In genomic region chr4:106096454-106096853, GRCh38 we compare ENCODE assay signal across 25 cellular contexts.
DNase-seq lines count a peak whose midpoint lies in the region; ATAC-seq, FAIRE-seq and TF ChIP-seq lines count a peak whose summit lies in the region.
"Had no signal": no experiment of that assay in that cellular context is flagged by ENCODE, and none has a peak within 500 bp of the region (broad histone marks: within the 10 kb centered on the region; RNA-seq: fewer than 3 reads in every experiment).

No MANE protein-coding gene starts in this region.

- TF ChIP-seq RAD21 in H1 (IDR thresholded peaks at IDR 0.05 in 1 of 2, conservative IDR thresholded peaks at IDR 0.05 in 1 of 2; ENCODE audit: low read depth in 2 of 2, low read length in 2 of 2), result no peak

- H3K36me3 ChIP-seq in H1 (ENCODE audit: control insufficient read depth in 2 of 4, insufficient read depth in 4 of 4, low read length in 3 of 4), result peaks cover 0 to 6% (median 0%) of the 10 kb centered on the region in 4 experiments; a peak in 1 of 8 replicates
- H3K36me3 ChIP-seq in neuronal stem cell (replicated peaks in 1 of 2; ENCODE audit: control insufficient read depth in 2 of 2, insufficient read depth in 2 of 2, low read length in 2 of 2), result peaks cover 0 to 9% of the 10 kb centered on the region in 2 donors
- H3K36me3 ChIP-seq: SJSA1 had no signal

- DNase-seq in HEK293T (ENCODE audit: extremely low spot score) (peak; percentile 6), H1 (ENCODE audit: low read depth in 1 of 2, low spot score in 2 of 2) (no peak), left kidney (ENCODE audit: low read depth, low spot score) (peak; percentile 2), neuronal stem cell (ENCODE audit: low spot score) (peak; percentile 0), SHP77 treated with DMSO at 0.1 percent for 48 hours (lab: John Stamatoyannopoulos, UW) (no peak), T1000 (lab: John Stamatoyannopoulos, UW) (no peak)
- DNase-seq: C1 segment of cervical spinal cord; CD4-positive, alpha-beta memory T cell; COR-L47; DMS53; GM23248; Karpas-422; NCI-H1092; NCI-H1436 treated with DMSO at 0.1 percent for 48 hours; NCI-H187 treated with DMSO at 0.1 percent for 48 hours; NCI-H2107; NCI-H446 treated with DMSO at 0.1 percent for 48 hours; NCI-H526; PC-9 had no signal

- peak; percentile 73 for FAIRE-seq in H1 (lab: Jason Lieb, UNC)
- FAIRE-seq: GM12878, HepG2 had no signal

- no peak overlapping the region for H4K8ac ChIP-seq in H1 (ENCODE audit: extremely low read depth, insufficient read depth, low read length)
- H4K8ac ChIP-seq in neuronal stem cell (ENCODE audit: low read depth, low read length), result no peak overlapping the region

- no peak for TF ChIP-seq EP300 in H1 (IDR thresholded peaks at IDR 0.05; ENCODE audit: borderline replicate concordance in 1 of 2, low read depth in 2 of 2, low read length in 2 of 2)

- no peaks in the 10 kb centered on the region for H4K20me1 ChIP-seq in H1 (replicated peaks in 1 of 2; ENCODE audit: control insufficient read depth in 1 of 2, insufficient read depth in 2 of 2, low read length in 2 of 2)

- H2BK120ac ChIP-seq in H1 (replicated peaks; ENCODE audit: low read depth, low read length) (no peak overlapping the region), neuronal stem cell (ENCODE audit: low read depth, low read length) (no peak overlapping the region)

- H3K23ac ChIP-seq in H1 (ENCODE audit: insufficient read length) (no peak overlapping the region), neuronal stem cell (ENCODE audit: low read depth, low read length, poor library complexity) (no peak overlapping the region)

- H3K56ac ChIP-seq in H1 (replicated peaks; ENCODE audit: insufficient read length, low read depth, low read length), result no peak overlapping the region

- no peaks in the 10 kb centered on the region for H3K27me3 ChIP-seq in H1 (replicated peaks in 1 of 4; ENCODE audit: control insufficient read depth in 3 of 4, extremely low read depth in 1 of 4, insufficient read depth in 3 of 4, low read length in 3 of 4)
- H3K27me3 ChIP-seq in neuronal stem cell (ENCODE audit: control insufficient read depth in 3 of 3, insufficient read depth in 3 of 3, low read depth in 1 of 3, low read length in 3 of 3), result no peaks in the 10 kb centered on the region
- H3K27me3 ChIP-seq: SJSA1 had no signal

- H3K79me2 ChIP-seq in H1 (ENCODE audit: control insufficient read depth in 1 of 2, insufficient read depth in 2 of 2, low read length in 2 of 2), result no peaks in the 10 kb centered on the region

- no peak overlapping the region for H4K5ac ChIP-seq in H1 (ENCODE audit: insufficient read length, low read depth, low read length)

- H2BK12ac ChIP-seq in H1 (ENCODE audit: low read depth, low read length), result no peak overlapping the region
- H2BK12ac ChIP-seq in neuronal stem cell (ENCODE audit: low read length), result no peak overlapping the region

- H3K4me2 ChIP-seq in H1 (ENCODE audit: insufficient read depth in 1 of 2, low read depth in 2 of 2, low read length in 2 of 2) (no peak overlapping the region), neuronal stem cell (ENCODE audit: insufficient read depth, low read length, poor library complexity, severe bottlenecking) (no peak overlapping the region)
- H3K4me2 ChIP-seq: PC-9 had no signal

- no peak for ATAC-seq in HG03095 (IDR thresholded peaks at IDR 0.05; ENCODE audit: unreplicated experiment)
- ATAC-seq: GM12878, HCT116, HepG2, Right ventricle myocardium inferior had no signal

- H4K91ac ChIP-seq in H1 (replicated peaks; ENCODE audit: insufficient read length, low read length), result no peak overlapping the region
- no peak overlapping the region for H4K91ac ChIP-seq in neuronal stem cell (ENCODE audit: low read depth, low read length, poor library complexity)

- H2BK15ac ChIP-seq in H1 (ENCODE audit: low read length) (no peak overlapping the region), neuronal stem cell (ENCODE audit: low read length) (no peak overlapping the region)

- H3K79me1 ChIP-seq in H1 (ENCODE audit: low read depth, low read length) (no peaks in the 10 kb centered on the region), neuronal stem cell (ENCODE audit: low read depth, low read length) (peaks cover 2% of the 10 kb centered on the region)

- H2BK5ac ChIP-seq in H1 (ENCODE audit: low read depth, low read length) (no peak overlapping the region), neuronal stem cell (ENCODE audit: low read length) (no peak overlapping the region)

- H3K4me1 ChIP-seq in H1 (replicated peaks in 1 of 4; ENCODE audit: control insufficient read depth in 3 of 4, insufficient read depth in 4 of 4, low read length in 3 of 4) (peaks cover 0 to 3% (median 0%) of the 10 kb centered on the region in 4 experiments; a peak in 3 of 7 replicates), neuronal stem cell (ENCODE audit: control insufficient read depth in 2 of 2, insufficient read depth in 1 of 2, low read depth in 1 of 2, low read length in 2 of 2) (peaks cover 0 to 2% of the 10 kb centered on the region in 2 donors)
- H3K4me1 ChIP-seq: SJSA1 had no signal

- H2AFZ ChIP-seq in H1 (ENCODE audit: low read length) (no peak overlapping the region), neuronal stem cell (ENCODE audit: low read length) (no peak overlapping the region)
- H2AFZ ChIP-seq: GM23248, PC-9 had no signal

- H3K9me3 ChIP-seq in H1 (ENCODE audit: insufficient read depth in 2 of 2, low read depth in 1 of 2, low read length in 1 of 2) (peaks cover 0 to 8% of the 10 kb centered on the region in 2 experiments; a peak in 1 of 4 replicates), neuronal stem cell (replicated peaks in 1 of 2; ENCODE audit: control insufficient read depth in 2 of 2, insufficient read depth in 1 of 2, low read depth in 1 of 2, low read length in 2 of 2) (peaks cover 0 to under 1% of the 10 kb centered on the region in 2 donors)
- H3K9me3 ChIP-seq: SJSA1 had no signal

- CTCF ChIA-PET in HEK293T (lab: Yijun Ruan, JAX), result no interaction called here
- CTCF ChIA-PET in H1 (lab: Charles Lee; ENCODE audit: partially characterized antibody), result no interaction called here

- POLR2A ChIA-PET in HEK293T (lab: Yijun Ruan, JAX) (no interaction called here), H1 (lab: Charles Lee; ENCODE audit: partially characterized antibody) (no interaction called here)

- H3K9ac ChIP-seq in H1 (replicated peaks in 1 of 4; ENCODE audit: extremely low read depth in 1 of 4, low read depth in 3 of 4, low read length in 3 of 4) (no peak overlapping the region), neuronal stem cell (ENCODE audit: low read depth, low read length, poor library complexity) (no peak overlapping the region)
- H3K9ac ChIP-seq: GM23248 had no signal

- H3K18ac ChIP-seq in H1 (ENCODE audit: extremely low read depth, low read length), result no peak overlapping the region
- H3K18ac ChIP-seq in neuronal stem cell (ENCODE audit: low read length), result no peak overlapping the region

- H2AK5ac ChIP-seq in H1 (ENCODE audit: low read depth, low read length) (no peak overlapping the region), neuronal stem cell (ENCODE audit: low read depth, low read length) (no peak overlapping the region)

- TF ChIP-seq POLR2A in H1 (IDR thresholded peaks at IDR 0.05; ENCODE audit: control extremely low read depth in 1 of 2, low read depth in 2 of 2, low read length in 2 of 2), result no peak

- no peak for TF ChIP-seq CTCF in H1 (IDR thresholded peaks at IDR 0.05; ENCODE audit: control extremely low read depth in 1 of 3, insufficient read depth in 1 of 3, low read depth in 1 of 3, low read length in 3 of 3)

- H3K23me2 ChIP-seq in H1 (ENCODE audit: low read depth, low read length), result no peaks in the 10 kb centered on the region

- H3K4me3 ChIP-seq in H1 (ENCODE audit: extremely low read depth in 1 of 4, insufficient read depth in 2 of 4, low read depth in 3 of 4, low read length in 4 of 4), result no peak overlapping the region
- no peak overlapping the region for H3K4me3 ChIP-seq in neuronal stem cell (ENCODE audit: low read length in 2 of 2)
- H3K4me3 ChIP-seq: GM12878, GM23248, PC-9, SJSA1 had no signal

- H3K27ac ChIP-seq in H1 (ENCODE audit: low read depth, low read length), result no peak overlapping the region
- H3K27ac ChIP-seq in neuronal stem cell (replicated peaks; ENCODE audit: low read length), result no peak overlapping the region
- H3K27ac ChIP-seq: GM23248, PC-9, SJSA1 had no signal

- H2BK20ac ChIP-seq in H1 (ENCODE audit: low read length), result no peak overlapping the region

- H3K4ac ChIP-seq in H1 (replicated peaks; ENCODE audit: insufficient read length, low read depth, low read length) (no peak overlapping the region), neuronal stem cell (ENCODE audit: low read length) (no peak overlapping the region)

- H3K14ac ChIP-seq in H1 (ENCODE audit: insufficient read length), result no peak overlapping the region
- no peak overlapping the region for H3K14ac ChIP-seq in neuronal stem cell (ENCODE audit: low read length)

- WGBS in H1 (ENCODE audit: extremely low coverage in 1 of 2, insufficient coverage in 1 of 2, insufficient read length in 1 of 2, insufficient replicate concordance in 2 of 2, low coverage in 1 of 2, low lambda C conversion rate in 2 of 2, missing lambda C conversion rate in 1 of 2), 2 experiments, result 54% methylated on average over 1 of the region's 1 CpG; no CpG with 5 or more reads in 1 of the 2 experiments
- no CpG with 5 or more reads among the region's 1 CpG for WGBS in neuronal stem cell (ENCODE audit: extremely low coverage in 2 of 2, insufficient read length in 2 of 2, insufficient replicate concordance in 1 of 2), 2 donors

TF ChIP-seq in HEK293T, 16 proteins besides CTCF, POLR2A, EP300 and RAD21:
- TF ChIP-seq L3MBTL2 (conservative IDR thresholded peaks at IDR 0.05) (no peak), PKNOX1 (IDR thresholded peaks at IDR 0.05) (peak; percentile 89)

TF ChIP-seq in H1, 55 proteins besides CTCF, POLR2A, EP300 and RAD21 (continues in another document):
- TF ChIP-seq HDAC2 (IDR thresholded peaks at IDR 0.05; ENCODE audit: borderline replicate concordance in 1 of 2, low read depth in 2 of 2, low read length in 2 of 2) (no peak), SP1 (IDR thresholded peaks at IDR 0.05; ENCODE audit: low read depth, low read length) (no peak), BCL11A (IDR thresholded peaks at IDR 0.05; ENCODE audit: low read depth in 2 of 2, low read length in 2 of 2) (no peak), SP2 (IDR thresholded peaks at IDR 0.05; ENCODE audit: low read length) (no peak), EGR1 (IDR thresholded peaks at IDR 0.05; ENCODE audit: borderline replicate concordance, low read depth, low read length) (no peak), POU5F1 (IDR thresholded peaks at IDR 0.05; ENCODE audit: low read depth, low read length) (no peak), MAFK (IDR thresholded peaks at IDR 0.05; ENCODE audit: low read depth, low read length) (no peak), YY1 (IDR thresholded peaks at IDR 0.05; ENCODE audit: low read depth, low read length) (no peak), SIRT6 (IDR thresholded peaks at IDR 0.05; ENCODE audit: low read length) (no peak), BACH1 (IDR thresholded peaks at IDR 0.05; ENCODE audit: low read length) (no peak), SUZ12 (IDR thresholded peaks at IDR 0.05; ENCODE audit: low read length) (no peak), RBBP5 (IDR thresholded peaks at IDR 0.05; ENCODE audit: borderline replicate concordance, low read depth, low read length) (no peak), JUN (IDR thresholded peaks at IDR 0.05; ENCODE audit: low read depth, low read length) (no peak)

Comparison
In these comparisons a context has a peak if more than half of its experiments do, and no peak if none do; other contexts are left out.
1. DNase-seq: peak in HEK293T (single experiment), left kidney (single experiment) and neuronal stem cell (single experiment); none in H1 (0 of 2), SHP77 treated with DMSO at 0.1 percent for 48 hours (single experiment) and T1000 (single experiment).